ENCODE assay signal across 2 cellular contexts in genomic region chr6:163841733-163842132, GRCh38.
TF ChIP-seq lines count a peak whose summit lies in the region.

No MANE protein-coding gene starts in this region.

TF ChIP-seq in HEK293, 187 proteins besides CTCF, POLR2A, EP300 and RAD21 (continued from another document):
- TF ChIP-seq ZNF18 (tag by site-specific recombination; IDR thresholded peaks at IDR 0.05): peak; percentile 90
- TF ChIP-seq SCRT2 (tag by site-specific recombination; IDR thresholded peaks at IDR 0.05): 0 out of 2 replicates have a peak, but pooled peaks have one; percentile 15
- TF ChIP-seq REPIN1 (tag by site-specific recombination; IDR thresholded peaks at IDR 0.05; ENCODE audit: low read depth): no peak
- TF ChIP-seq ZNF398 (tag by site-specific recombination; IDR thresholded peaks at IDR 0.05): no peak

TF ChIP-seq in IMR-90, 13 proteins besides CTCF, POLR2A, EP300 and RAD21 (continued from another document):
- TF ChIP-seq MXI1 (IDR thresholded peaks at IDR 0.05; ENCODE audit: borderline replicate concordance, low read depth, low read length): no peak
- TF ChIP-seq MAFK (IDR thresholded peaks at IDR 0.05; ENCODE audit: low read depth, low read length): no peak
- no peak for TF ChIP-seq USF2 (IDR thresholded peaks at IDR 0.05; ENCODE audit: low read depth, low read length)
